ENCODE assay signal across 13 cellular contexts in the genomic region with DNA sequence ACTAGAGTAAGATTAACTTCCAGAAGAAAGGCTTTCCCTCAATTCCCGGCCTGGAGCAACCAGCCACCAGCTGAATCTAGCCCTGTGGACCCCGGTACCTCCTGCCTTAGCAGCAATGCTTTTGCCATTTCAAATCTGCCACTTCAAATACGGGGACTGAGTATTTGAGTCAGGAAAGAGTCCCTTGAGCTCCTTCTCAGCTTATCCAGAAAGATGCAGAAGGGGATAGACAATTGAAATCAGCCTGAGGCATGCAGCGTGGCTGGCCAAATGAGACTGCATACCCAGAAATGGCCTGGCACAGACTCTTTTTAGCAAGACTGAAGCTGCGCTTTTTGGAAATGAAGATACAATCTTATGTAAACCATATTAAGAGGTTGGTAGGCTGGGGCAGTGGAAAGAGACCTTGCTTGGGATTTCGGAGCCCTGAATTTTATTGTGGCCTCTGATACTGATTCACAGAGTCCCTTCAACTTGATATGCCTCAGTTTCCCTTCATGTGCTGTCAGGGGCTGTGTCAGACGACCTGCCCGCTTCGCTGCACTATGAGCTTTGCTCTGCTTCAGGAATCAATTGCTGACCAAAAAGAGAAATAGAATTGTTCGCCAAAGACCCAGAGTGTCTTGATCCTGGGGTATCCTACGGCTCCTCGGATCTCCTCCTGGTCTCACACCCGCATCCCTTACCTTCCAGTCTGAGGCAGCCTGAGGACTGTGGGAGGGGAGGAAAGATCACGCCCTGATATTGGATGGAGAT. TPM values are rescaled to one million over a fixed set of nuclear protein-coding genes. Genes with fewer than 3 reads are reported as not detected.
A peak's percentile ranks its signal among the peaks of the same experiment; 100 is the strongest.
DNase-seq lines count a peak whose midpoint lies in the region; ATAC-seq and TF ChIP-seq lines count a peak whose summit lies in the region.
"Had no signal": no experiment of that assay in that cellular context is flagged by ENCODE, and none has a peak within 500 bp of the region (broad histone marks: within the 10 kb centered on the region; RNA-seq: fewer than 3 reads in every experiment).

No MANE protein-coding gene starts in this region.

- no peaks in the 10 kb centered on the region for H3K9me3 Mint-ChIP-seq in activated naive CD4-positive, alpha-beta T cell treated with anti-CD3 and anti-CD28 coated beads, Interleukin-2, amount 10 ng/mL, durations not matched to agents 7 days and 5 days
- peaks cover 7% of the 10 kb centered on the region for H3K9me3 Mint-ChIP-seq in activated naive CD8-positive, alpha-beta T cell treated with anti-CD3 and anti-CD28 coated beads for 36 hours
- no peaks in the 10 kb centered on the region for H3K9me3 Mint-ChIP-seq in immature natural killer cell
- peaks cover 0 to 4% of the 10 kb centered on the region in 2 donors for H3K9me3 Mint-ChIP-seq in stimulated activated naive CD8-positive, alpha-beta T cell treated with anti-CD3 and anti-CD28 coated beads, Interleukin-15, amount 100 ng/mL, for 72 hours
- H3K9me3 Mint-ChIP-seq: activated naive CD4-positive, alpha-beta T cell treated with anti-CD3 and anti-CD28 coated beads, Interleukin-2, amount 50 U/mL, for 72 hours had no signal

- H3K27ac Mint-ChIP-seq in activated naive CD4-positive, alpha-beta T cell treated with anti-CD3 and anti-CD28 coated beads, Interleukin-2, amount 10 ng/mL, durations not matched to agents 7 days and 5 days = no peak overlapping the region
- H3K27ac Mint-ChIP-seq in activated naive CD8-positive, alpha-beta T cell treated with anti-CD3 and anti-CD28 coated beads for 36 hours = no peak overlapping the region
- H3K27ac Mint-ChIP-seq in immature natural killer cell = no peak overlapping the region
- peak overlapping the region in 1 of 2 donors; percentile 34 for H3K27ac Mint-ChIP-seq in stimulated activated naive CD8-positive, alpha-beta T cell treated with anti-CD3 and anti-CD28 coated beads, Interleukin-15, amount 100 ng/mL, for 72 hours
- H3K27ac Mint-ChIP-seq: activated naive CD4-positive, alpha-beta T cell treated with anti-CD3 and anti-CD28 coated beads, Interleukin-2, amount 50 U/mL, for 72 hours had no signal

- ATAC-seq in stimulated activated naive CD8-positive, alpha-beta T cell treated with anti-CD3 and anti-CD28 coated beads, Interleukin-15, amount 100 ng/mL, for 72 hours = no peak
- no peak for ATAC-seq in GM21526 (IDR thresholded peaks at IDR 0.05; ENCODE audit: low FRiP score, unreplicated experiment)
- no peak for ATAC-seq in HG02610 (IDR thresholded peaks at IDR 0.05; ENCODE audit: unreplicated experiment)

- no peak for DNase-seq in activated naive CD4-positive, alpha-beta T cell treated with anti-CD3 and anti-CD28 coated beads, Interleukin-2, amount 10 ng/mL, durations not matched to agents 7 days and 5 days
- DNase-seq in activated naive CD4-positive, alpha-beta T cell treated with anti-CD3 and anti-CD28 coated beads, Interleukin-2, amount 50 U/mL, for 16 hours = no peak
- DNase-seq in activated naive CD8-positive, alpha-beta T cell treated with anti-CD3 and anti-CD28 coated beads for 36 hours = no peak
- no peak for DNase-seq in immature natural killer cell
- no peak for DNase-seq in stimulated activated naive CD8-positive, alpha-beta T cell treated with anti-CD3 and anti-CD28 coated beads, Interleukin-15, amount 100 ng/mL, for 72 hours
- DNase-seq in GM13976 (ENCODE audit: low spot score) = no peak
- DNase-seq: AML-193; GOT3; OCI-M1; stimulated activated naive CD4-positive, alpha-beta T cell had no signal

- H3K4me3 Mint-ChIP-seq in activated naive CD4-positive, alpha-beta T cell treated with anti-CD3 and anti-CD28 coated beads, Interleukin-2, amount 10 ng/mL, durations not matched to agents 7 days and 5 days = peak overlapping the region; percentile 6
- peak overlapping the region; percentile 56 for H3K4me3 Mint-ChIP-seq in activated naive CD8-positive, alpha-beta T cell treated with anti-CD3 and anti-CD28 coated beads for 36 hours
- peak overlapping the region; percentile 51 to 77 (median 61) for H3K4me3 Mint-ChIP-seq in immature natural killer cell
- H3K4me3 Mint-ChIP-seq in stimulated activated naive CD8-positive, alpha-beta T cell treated with anti-CD3 and anti-CD28 coated beads, Interleukin-15, amount 100 ng/mL, for 72 hours = peak overlapping the region; percentile 72

- peaks cover 65% of the 10 kb centered on the region for H3K27me3 Mint-ChIP-seq in activated naive CD4-positive, alpha-beta T cell treated with anti-CD3 and anti-CD28 coated beads, Interleukin-2, amount 10 ng/mL, durations not matched to agents 7 days and 5 days
- peaks cover 64% of the 10 kb centered on the region for H3K27me3 Mint-ChIP-seq in activated naive CD8-positive, alpha-beta T cell treated with anti-CD3 and anti-CD28 coated beads for 36 hours
- peaks cover 12 to 32% (median 19%) of the 10 kb centered on the region in 3 donors for H3K27me3 Mint-ChIP-seq in immature natural killer cell (ENCODE audit: low read depth in 3 of 3)
- peaks cover 76% of the 10 kb centered on the region for H3K27me3 Mint-ChIP-seq in stimulated activated naive CD8-positive, alpha-beta T cell treated with anti-CD3 and anti-CD28 coated beads, Interleukin-15, amount 100 ng/mL, for 72 hours

- in situ Hi-C loops in GM13976 (cut with MboI; ENCODE audit: low sequenced_read_pairs, unreplicated experiment) = loop anchor here (10.0 kb wide), 1 partner anchor 83 kb away; no protein-coding TSS in a partner anchor

- H3K36me3 Mint-ChIP-seq in activated naive CD4-positive, alpha-beta T cell treated with anti-CD3 and anti-CD28 coated beads, Interleukin-2, amount 10 ng/mL, durations not matched to agents 7 days and 5 days = no peaks in the 10 kb centered on the region
- no peaks in the 10 kb centered on the region for H3K36me3 Mint-ChIP-seq in activated naive CD8-positive, alpha-beta T cell treated with anti-CD3 and anti-CD28 coated beads for 36 hours
- H3K36me3 Mint-ChIP-seq in immature natural killer cell = no peaks in the 10 kb centered on the region
- H3K36me3 Mint-ChIP-seq: activated naive CD4-positive, alpha-beta T cell treated with anti-CD3 and anti-CD28 coated beads, Interleukin-2, amount 50 U/mL, for 72 hours had no signal

- H3K4me1 Mint-ChIP-seq in activated naive CD4-positive, alpha-beta T cell treated with anti-CD3 and anti-CD28 coated beads, Interleukin-2, amount 10 ng/mL, durations not matched to agents 7 days and 5 days = peaks cover 12% of the 10 kb centered on the region
- H3K4me1 Mint-ChIP-seq in activated naive CD8-positive, alpha-beta T cell treated with anti-CD3 and anti-CD28 coated beads for 36 hours = peaks cover 4% of the 10 kb centered on the region
- H3K4me1 Mint-ChIP-seq in immature natural killer cell = peaks cover 13 to 15% of the 10 kb centered on the region in 2 donors
- peaks cover 8% of the 10 kb centered on the region for H3K4me1 Mint-ChIP-seq in stimulated activated naive CD8-positive, alpha-beta T cell treated with anti-CD3 and anti-CD28 coated beads, Interleukin-15, amount 100 ng/mL, for 72 hours

- no peak for TF ChIP-seq CTCF in GM13976 (IDR thresholded peaks at IDR 0.05; ENCODE audit: borderline replicate concordance, control extremely low read depth, extremely low read depth, insufficient read depth, missing control alignments)

- CTCF ChIA-PET in activated naive CD4-positive, alpha-beta T cell treated with anti-CD3 and anti-CD28 coated beads, Interleukin-2, amount 10 ng/mL, durations not matched to agents 7 days and 5 days (lab: Charles Lee) = interaction anchor here (0.6 to 0.9 kb wide), 2 partner anchors 22 to 94 kb away, joined by 3 read pairs; no protein-coding TSS in a partner anchor

RNA-seq across cellular contexts. Expression of a gene that starts 1.0 kb away (rescaled TPM):
- not detected for total RNA-seq in activated naive CD8-positive, alpha-beta T cell treated with anti-CD3 and anti-CD28 coated beads for 36 hours
- not detected for polyA plus RNA-seq in immature natural killer cell
- total RNA-seq: activated naive CD4-positive, alpha-beta T cell treated with anti-CD3 and anti-CD28 coated beads, Interleukin-2, amount 50 U/mL, for 72 hours had no signal

RNA-seq across cellular contexts. Expression of a gene that starts 21.5 kb away (rescaled TPM):
- total RNA-seq in activated naive CD8-positive, alpha-beta T cell treated with anti-CD3 and anti-CD28 coated beads for 36 hours = 10 to 100 TPM; 10.1 to 10.2 TPM
- 1 to 10 TPM; 2.3 to 2.7 (median 2.4) TPM for polyA plus RNA-seq in immature natural killer cell

RNA-seq across cellular contexts. Expression of a gene that starts 40.0 kb away (rescaled TPM):
- 10 to 100 TPM; 20.5 to 20.9 TPM for total RNA-seq in activated naive CD8-positive, alpha-beta T cell treated with anti-CD3 and anti-CD28 coated beads for 36 hours
- polyA plus RNA-seq in immature natural killer cell = 100 to 1,000 TPM; 116 to 164 (median 153) TPM

Comparison
In these comparisons a context has a peak if more than half of its experiments do, and no peak if none do; other contexts are left out.
1. H3K4me3 Mint-ChIP-seq: peak in every context shown above with its lines; median percentile 72 in stimulated activated naive CD8-positive, alpha-beta T cell treated with anti-CD3 and anti-CD28 coated beads, Interleukin-15, amount 100 ng/mL, for 72 hours; 61 in immature natural killer cell; 56 in activated naive CD8-positive, alpha-beta T cell treated with anti-CD3 and anti-CD28 coated beads for 36 hours; 6 in activated naive CD4-positive, alpha-beta T cell treated with anti-CD3 and anti-CD28 coated beads, Interleukin-2, amount 10 ng/mL, durations not matched to agents 7 days and 5 days.